ENCODE assay signal across 22 cellular contexts in genomic region chr4:158374318-158374717, GRCh38.
"Had no signal": no experiment of that assay in that cellular context is flagged by ENCODE, and none has a peak within 500 bp of the region (broad histone marks: within the 10 kb centered on the region; RNA-seq: fewer than 3 reads in every experiment).

No MANE protein-coding gene starts in this region.

- H3K27me3 ChIP-seq: esophagus muscularis mucosa, heart right ventricle, neutrophil, right lobe of liver, tibial nerve, upper lobe of left lung had no signal

- DNase-seq: dorsolateral prefrontal cortex; effector CD4-positive, alpha-beta T cell; foreskin melanocyte; glutamatergic neuron; heart right ventricle; hippocampal formation; left ventricle myocardium superior; lower lobe of right lung; mucosa of descending colon; naive B cell; right lobe of liver; small intestine; stimulated activated CD4-positive, alpha-beta T cell treated with anti-CD3 and anti-CD28 coated beads, Interleukin-15, amount 100 ng/mL, for 24 hours; stimulated activated CD4-positive, alpha-beta T cell treated with anti-CD3 and anti-CD28 coated beads, Interleukin-2, amount 100 ng/mL, for 48 hours; stimulated activated naive B cell treated with anti-CD40 and anti-IgM and Interleukin-4, amounts not matched to agents 10 μg/mL and 1 μg/mL and 100 μg/mL, for 72 hours; upper lobe of left lung had no signal

- ATAC-seq: heart right ventricle; left ventricle myocardium superior; lower lobe of right lung; mucosa of descending colon; natural killer cell treated with Interleukin-12 subunit alpha and Interleukin-12 subunit beta and Interleukin-15 and Interleukin-18, amount 100 ng/mL, for 72 hours; right lobe of liver; stimulated activated naive B cell treated with anti-CD40 and anti-IgM and Interleukin-4, amounts not matched to agents 10 μg/mL and 1 μg/mL and 100 μg/mL, for 72 hours had no signal

- H3K4me1 ChIP-seq: esophagus muscularis mucosa, heart right ventricle, lower lobe of right lung, parathyroid adenoma, right lobe of liver, upper lobe of left lung had no signal

- H2AFZ ChIP-seq: parathyroid adenoma had no signal

- H3K36me3 ChIP-seq: esophagus muscularis mucosa, heart right ventricle, lower lobe of right lung, neutrophil, right lobe of liver, thoracic aorta, tibial nerve, upper lobe of left lung had no signal

- H3K9ac ChIP-seq: parathyroid adenoma had no signal

- H3K79me2 ChIP-seq: parathyroid adenoma had no signal

- H3K4me3 ChIP-seq: dorsolateral prefrontal cortex, esophagus muscularis mucosa, heart right ventricle, lower lobe of right lung, mucosa of descending colon, right lobe of liver, thoracic aorta, tibial nerve, upper lobe of left lung had no signal

- H3K9me3 ChIP-seq: esophagus muscularis mucosa, lower lobe of right lung, mucosa of descending colon, neutrophil, right lobe of liver, thoracic aorta, tibial nerve, upper lobe of left lung had no signal

- H3K27ac ChIP-seq: dorsolateral prefrontal cortex, esophagus muscularis mucosa, heart right ventricle, lower lobe of right lung, neutrophil, parathyroid adenoma, right lobe of liver, thoracic aorta, tibial nerve, upper lobe of left lung had no signal
